13 cellular contexts compared by ENCODE assay signal in the genomic region with DNA sequence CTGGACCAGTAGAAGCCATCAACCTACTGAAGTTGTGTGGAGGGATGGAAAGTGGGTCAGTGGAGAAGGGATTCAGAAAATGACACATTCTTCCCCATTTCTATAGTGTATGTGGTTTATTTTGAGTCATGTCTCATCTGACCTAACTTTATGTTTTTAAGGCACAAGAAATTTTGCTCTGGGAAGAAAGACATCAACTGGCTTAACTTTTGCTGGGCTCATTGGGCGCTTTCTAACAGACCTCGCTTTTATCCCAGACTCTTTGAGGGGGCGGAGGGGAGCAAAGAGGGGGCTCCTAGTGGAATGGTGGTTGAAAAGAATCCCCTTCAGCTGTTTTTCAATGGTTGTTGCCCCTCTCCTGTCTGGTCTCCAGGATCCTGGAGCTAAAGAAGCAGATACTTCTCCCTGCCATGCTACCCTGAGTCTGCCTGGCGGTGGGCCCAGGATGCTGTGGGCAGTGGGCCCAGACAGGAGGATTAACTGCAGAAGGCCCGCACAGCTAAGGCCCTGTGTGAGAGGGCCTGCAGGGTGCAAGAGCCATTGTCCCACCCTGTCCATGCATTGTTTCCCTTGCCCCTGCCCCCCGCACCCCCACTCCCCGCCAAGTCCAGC. TPM values are rescaled to one million over a fixed set of nuclear protein-coding genes. Genes with fewer than 3 reads are reported as not detected.
A peak's percentile ranks its signal among the peaks of the same experiment; 100 is the strongest.
DNase-seq lines count a peak whose midpoint lies in the region; ATAC-seq, FAIRE-seq and TF ChIP-seq lines count a peak whose summit lies in the region.
"Had no signal": no experiment of that assay in that cellular context is flagged by ENCODE, and none has a peak within 500 bp of the region (broad histone marks: within the 10 kb centered on the region; RNA-seq: fewer than 3 reads in every experiment).

No MANE protein-coding gene starts in this region.

- TF ChIP-seq EP300 in GM12878 (IDR thresholded peaks at IDR 0.05; ENCODE audit: borderline replicate concordance in 1 of 2, control insufficient read depth in 1 of 2, low read depth in 2 of 2, low read length in 2 of 2): no peak

- CTCF ChIA-PET in GM12878 (lab: Yijun Ruan, JAX): interaction anchor here (0.6 to 0.7 kb wide), 3 partner anchors 11 to 400 kb away, joined by 3 to 5 read pairs (median 3); no protein-coding TSS in a partner anchor

- no peak for FAIRE-seq in GM12878 (lab: Jason Lieb, UNC)
- FAIRE-seq: D721Med had no signal

- no peak overlapping the region for H3K27ac ChIP-seq in GM12878 (ENCODE audit: control insufficient read depth, insufficient read depth)
- peak overlapping the region; percentile 36 for H3K27ac ChIP-seq in mesodermal cell (ENCODE audit: low read depth, low read length, severe bottlenecking)
- no peak overlapping the region for H3K27ac ChIP-seq in colonic mucosa
- H3K27ac ChIP-seq: upper lobe of right lung had no signal

- no TSS peak for BruUV-seq in GM12878 (replicated peaks; lab: Mats Ljungman, UMichigan)

- H4K20me1 ChIP-seq in GM12878 (ENCODE audit: control insufficient read depth, insufficient read depth): no peaks in the 10 kb centered on the region; the same call in 1 of the 2 replicates

- H3K4me3 ChIP-seq in AG10803 (ENCODE audit: low read length) (no peak overlapping the region), H7 (ENCODE audit: insufficient read depth, low read depth, low read length) (no peak overlapping the region), GM12878 (no peak overlapping the region), mesodermal cell (ENCODE audit: extremely low read depth, insufficient read depth, low read length, poor library complexity, severe bottlenecking) (no peak overlapping the region), colonic mucosa (no peak overlapping the region)
- H3K4me3 ChIP-seq: upper lobe of right lung had no signal

- POLR2A ChIA-PET in GM12878 (lab: Charles Lee): no interaction called here

- TF ChIP-seq POLR2A in GM12878 (IDR thresholded peaks at IDR 0.05; ENCODE audit: low read depth, low read length): no peak

- DNase-seq in AG10803 (ENCODE audit: low read depth) (peak; percentile 40), H7 (peak; percentile 31), GM12878 (ENCODE audit: low read depth, low spot score) (no peak), H4 (ENCODE audit: low spot score) (no peak), colonic mucosa (no peak)
- DNase-seq in stimulated activated naive CD4-positive, alpha-beta T cell treated with Interleukin-2 at 50 U/mL for 16 hours (lab: John Stamatoyannopoulos, UW): no peak
- DNase-seq: amniotic stem cell; NCI-H526; stimulated activated CD4-positive, alpha-beta T cell treated with anti-CD3 and anti-CD28 coated beads, Interleukin-1b, Interleukin-23, amount 100 ng/mL, for 48 hours; upper lobe of right lung had no signal

- H3K9ac ChIP-seq in GM12878 (ENCODE audit: control insufficient read depth, insufficient read depth, low read length) (no peak overlapping the region), colonic mucosa (ENCODE audit: low read depth in 2 of 2, low read length in 2 of 2) (no peak overlapping the region)

- 91% methylated on average over 5 of the region's 7 CpGs for WGBS in GM12878 (ENCODE audit: insufficient coverage, insufficient replicate concordance, low lambda C conversion rate, missing lambda C conversion rate)
- WGBS in mesodermal cell (ENCODE audit: insufficient coverage in 2 of 2), 2 experiments: 90 to 95% methylated on average over 3 of the region's 7 CpGs

- RAD21 ChIA-PET in GM12878 (lab: Charles Lee; ENCODE audit: unreplicated experiment): no interaction called here

- SMC1A ChIA-PET in GM12878 (lab: Charles Lee; ENCODE audit: uncharacterized antibody, unreplicated experiment): interaction anchor here (1.2 kb wide), 1 partner anchor 12 kb away, joined by 3 read pairs; no protein-coding TSS in a partner anchor

- no peak for TF ChIP-seq RAD21 in GM12878 (IDR thresholded peaks at IDR 0.05; ENCODE audit: insufficient read depth, low read depth, low read length)

- intact Hi-C loops in GM12878 (cut with micrococcal nuclease; ENCODE audit: unreplicated experiment) (no loop called here), colonic mucosa (cut with DNase I) (no loop called here)

- TF ChIP-seq CTCF in AG10803 (conservative IDR thresholded peaks at IDR 0.05; ENCODE audit: low read length) (no peak), GM12878 (IDR thresholded peaks at IDR 0.05 in 2 of 3, conservative IDR thresholded peaks at IDR 0.05 in 1 of 3; ENCODE audit: control insufficient read depth in 2 of 3, extremely low read depth in 1 of 3, insufficient read depth in 1 of 3, low read depth in 3 of 3, low read length in 3 of 3) (no peak), colonic mucosa (IDR thresholded peaks at IDR 0.05) (no peak)

- H3K9me3 ChIP-seq in GM12878 (replicated peaks; ENCODE audit: control insufficient read depth, insufficient read depth, low read length): no peaks in the 10 kb centered on the region
- no peaks in the 10 kb centered on the region for H3K9me3 ChIP-seq in mesodermal cell (ENCODE audit: control insufficient read depth, low read length)
- no peaks in the 10 kb centered on the region for H3K9me3 ChIP-seq in colonic mucosa
- H3K9me3 ChIP-seq: upper lobe of right lung had no signal

- H3K4me1 ChIP-seq in GM12878 (ENCODE audit: control insufficient read depth, insufficient read depth, low read length) (no peaks in the 10 kb centered on the region; the same call in 1 of the 2 replicates), mesodermal cell (ENCODE audit: control insufficient read depth, insufficient read depth, low read length, poor library complexity, severe bottlenecking) (peaks cover 22% of the 10 kb centered on the region), colonic mucosa (peaks cover 21% of the 10 kb centered on the region)

- H3K4me2 ChIP-seq in GM12878 (ENCODE audit: control insufficient read depth, insufficient read depth): no peak overlapping the region

- H3K36me3 ChIP-seq in H7 (replicated peaks; ENCODE audit: control insufficient read depth, insufficient read depth, low read length) (peaks cover 11% of the 10 kb centered on the region), GM12878 (ENCODE audit: control insufficient read depth in 2 of 2, insufficient read depth in 2 of 2, low read length in 1 of 2) (peaks cover 15 to 22% of the 10 kb centered on the region in 2 experiments), mesodermal cell (ENCODE audit: control insufficient read depth, insufficient read depth, low read length) (peaks cover 53% of the 10 kb centered on the region), colonic mucosa (peaks cover 16% of the 10 kb centered on the region)

- peak; percentile 7; the same call in 2 of the 3 replicates for ATAC-seq in GM12878
- ATAC-seq in HG03108 (IDR thresholded peaks at IDR 0.05; ENCODE audit: unreplicated experiment): no peak
- ATAC-seq: upper lobe of right lung had no signal

- in situ Hi-C loops in GM12878 (cut with MboI): no loop called here

- peaks cover 5% of the 10 kb centered on the region for H3K79me2 ChIP-seq in GM12878 (ENCODE audit: control insufficient read depth, insufficient read depth, low read length)

- H2AFZ ChIP-seq in GM12878 (ENCODE audit: control insufficient read depth, low read depth, low read length): no peak overlapping the region

- H3K27me3 ChIP-seq in H7 (ENCODE audit: control insufficient read depth, insufficient read depth, low read length): no peaks in the 10 kb centered on the region
- H3K27me3 ChIP-seq in GM12878 (replicated peaks in 1 of 2; ENCODE audit: control insufficient read depth in 2 of 2, insufficient read depth in 2 of 2, low read length in 1 of 2): no peaks in the 10 kb centered on the region
- no peaks in the 10 kb centered on the region for H3K27me3 ChIP-seq in colonic mucosa
- H3K27me3 ChIP-seq: upper lobe of right lung had no signal

RNA-seq across cellular contexts. Expression of gene CSRNP1, which starts 14.5 kb away (rescaled TPM):
- 13.4 and 16.5 TPM in 2 replicates for total RNA-seq in H7 (2014; rRNA removed; shearing (Covaris generic))
- total RNA-seq in GM12878 (2013; cell fraction: nucleolus; rRNA removed): 19.2 and 23.9 TPM in 2 replicates
- 14.2 TPM in 2 replicates for total RNA-seq in GM12878 (2014; rRNA removed)
- total RNA-seq in GM12878 (2014; rRNA removed; fragmentation: Illumina TruSeq; extraction: Trizol): 6.4 and 6.7 TPM in 2 replicates
- 12.0 and 12.1 TPM in 2 replicates for total RNA-seq in GM12878 (2021)
- 7.8 TPM for polyA plus RNA-seq in GM12878 (2011; ENCODE audit: low read depth)
- polyA plus RNA-seq in GM12878 (2011; rRNA removed): 5.9 and 11.1 TPM in 2 replicates
- 15.2 and 18.9 TPM in 2 replicates for polyA plus RNA-seq in GM12878 (2011; cell fraction: cytosol; rRNA removed)
- 18.3 and 26.2 TPM in 2 replicates for polyA plus RNA-seq in GM12878 (2011; cell fraction: nucleus; rRNA removed)
- 17.7 and 20.8 TPM in 2 replicates for polyA plus RNA-seq in GM12878 (2012)
- 3.0 and 7.3 TPM in 2 replicates for polyA plus RNA-seq in GM12878 (2014; fragmentation: Illumina TruSeq; extraction: Trizol)
- under 1 TPM; 0.32 to 0.77 TPM for polyA plus RNA-seq in GM12878 (2014; fragmentation: Nextera tagmentation; extraction: Ambion mirVana)
- 9.3 TPM in 2 replicates for polyA plus RNA-seq in GM12878 (2014; rRNA removed)
- polyA plus RNA-seq in GM12878 (2016; fragmentation: Nextera tagmentation; extraction: Ambion mirVana): 1 to 10 TPM; 4.9 to 7.0 TPM
- polyA minus RNA-seq in GM12878 (2011; rRNA and poly(A)+ RNA removed): 17.1 and 27.4 TPM in 2 replicates
- 6.5 and 11.8 TPM in 2 replicates for polyA minus RNA-seq in GM12878 (2011; cell fraction: cytosol; rRNA and poly(A)+ RNA removed)
- polyA minus RNA-seq in GM12878 (2011; cell fraction: nucleus; rRNA and poly(A)+ RNA removed): 16.4 and 17.9 TPM in 2 replicates
- polyA plus RNA-seq in mesodermal cell (2013, experiment 1 of 2): 43.3 TPM
- polyA plus RNA-seq in mesodermal cell (2013, experiment 2 of 2): 34.8 TPM
- total RNA-seq in H4 (2014; rRNA removed; shearing (Covaris generic)): 3.8 and 4.3 TPM in 2 replicates
- total RNA-seq in colonic mucosa: 10 to 100 TPM; 11.2 to 26.6 TPM

RNA-seq across cellular contexts. Expression of gene TTC21A, which starts 31.4 kb away (rescaled TPM):
- total RNA-seq in H7 (2014; rRNA removed; shearing (Covaris generic)): 0.90 and 2.7 TPM in 2 replicates
- total RNA-seq in GM12878 (2013; cell fraction: nucleolus; rRNA removed): 10.3 and 13.6 TPM in 2 replicates
- 0.93 and 2.2 TPM in 2 replicates for total RNA-seq in GM12878 (2014; rRNA removed)
- total RNA-seq in GM12878 (2014; rRNA removed; fragmentation: Illumina TruSeq; extraction: Trizol): 0.67 and 1.1 TPM in 2 replicates
- 2.6 and 2.7 TPM in 2 replicates for total RNA-seq in GM12878 (2021)
- 2.2 TPM for polyA plus RNA-seq in GM12878 (2011; ENCODE audit: low read depth)
- 1.1 and 1.2 TPM in 2 replicates for polyA plus RNA-seq in GM12878 (2011; rRNA removed)
- 0.69 and 1.0 TPM in 2 replicates for polyA plus RNA-seq in GM12878 (2011; cell fraction: cytosol; rRNA removed)
- polyA plus RNA-seq in GM12878 (2011; cell fraction: nucleus; rRNA removed): 7.0 and 7.7 TPM in 2 replicates
- 2.8 and 3.8 TPM in 2 replicates for polyA plus RNA-seq in GM12878 (2012)
- 1.6 and 2.1 TPM in 2 replicates for polyA plus RNA-seq in GM12878 (2014; fragmentation: Illumina TruSeq; extraction: Trizol)
- under 1 TPM; 0.62 to 0.68 TPM for polyA plus RNA-seq in GM12878 (2014; fragmentation: Nextera tagmentation; extraction: Ambion mirVana)
- 3.2 and 3.8 TPM in 2 replicates for polyA plus RNA-seq in GM12878 (2014; rRNA removed)
- 1 to 10 TPM; 1.0 to 1.2 TPM for polyA plus RNA-seq in GM12878 (2016; fragmentation: Nextera tagmentation; extraction: Ambion mirVana)
- 1.1 and 2.0 TPM in 2 replicates for polyA minus RNA-seq in GM12878 (2011; rRNA and poly(A)+ RNA removed)
- not detected in 2 replicates for polyA minus RNA-seq in GM12878 (2011; cell fraction: cytosol; rRNA and poly(A)+ RNA removed)
- 2.0 and 2.4 TPM in 2 replicates for polyA minus RNA-seq in GM12878 (2011; cell fraction: nucleus; rRNA and poly(A)+ RNA removed)
- 4.5 TPM for polyA plus RNA-seq in mesodermal cell (2013, experiment 1 of 2)
- polyA plus RNA-seq in mesodermal cell (2013, experiment 2 of 2): 3.6 TPM
- total RNA-seq in H4 (2014; rRNA removed; shearing (Covaris generic)): 0.25 and 0.35 TPM in 2 replicates
- total RNA-seq in colonic mucosa: 1 to 10 TPM; 2.8 to 6.1 TPM

RNA-seq across cellular contexts. Expression of gene GORASP1, which starts 31.5 kb away (rescaled TPM):
- 45.6 and 46.9 TPM in 2 replicates for total RNA-seq in H7 (2014; rRNA removed; shearing (Covaris generic))
- total RNA-seq in GM12878 (2013; cell fraction: nucleolus; rRNA removed): 58.3 and 75.7 TPM in 2 replicates
- total RNA-seq in GM12878 (2014; rRNA removed) (27.6 and 28.0 TPM in 2 replicates), GM12878 (2014; rRNA removed; fragmentation: Illumina TruSeq; extraction: Trizol) (16.7 and 16.8 TPM in 2 replicates), GM12878 (2021) (29.3 and 32.9 TPM in 2 replicates), colonic mucosa (100 to 1,000 TPM in 1 of 2 donors, 10 to 100 TPM in 1; 84.2 to 106 TPM)
- polyA plus RNA-seq in GM12878 (2011; ENCODE audit: low read depth): 21.6 TPM
- polyA plus RNA-seq in GM12878 (2011; rRNA removed) (20.6 and 28.8 TPM in 2 replicates), GM12878 (2014; fragmentation: Illumina TruSeq; extraction: Trizol) (23.2 and 25.1 TPM in 2 replicates), GM12878 (2014; fragmentation: Nextera tagmentation; extraction: Ambion mirVana) (1 to 10 TPM; 3.6 to 5.0 TPM), GM12878 (2014; rRNA removed) (32.7 and 35.1 TPM in 2 replicates), GM12878 (2016; fragmentation: Nextera tagmentation; extraction: Ambion mirVana) (10 to 100 TPM; 18.0 to 23.2 TPM)
- polyA plus RNA-seq in GM12878 (2011; cell fraction: cytosol; rRNA removed): 25.5 and 35.6 TPM in 2 replicates
- 131 and 134 TPM in 2 replicates for polyA plus RNA-seq in GM12878 (2011; cell fraction: nucleus; rRNA removed)
- polyA plus RNA-seq in GM12878 (2012): 19.5 and 23.4 TPM in 2 replicates
- polyA minus RNA-seq in GM12878 (2011; rRNA and poly(A)+ RNA removed): 17.7 and 29.2 TPM in 2 replicates
- 8.6 and 9.8 TPM in 2 replicates for polyA minus RNA-seq in GM12878 (2011; cell fraction: cytosol; rRNA and poly(A)+ RNA removed)
- 36.4 and 47.1 TPM in 2 replicates for polyA minus RNA-seq in GM12878 (2011; cell fraction: nucleus; rRNA and poly(A)+ RNA removed)
- 45.0 TPM for polyA plus RNA-seq in mesodermal cell (2013, experiment 1 of 2)
- polyA plus RNA-seq in mesodermal cell (2013, experiment 2 of 2): 38.8 TPM
- 12.3 and 24.4 TPM in 2 replicates for total RNA-seq in H4 (2014; rRNA removed; shearing (Covaris generic))

RNA-seq across cellular contexts. Expression of gene XIRP1, which starts 53.5 kb away (rescaled TPM):
- not detected in 2 replicates for total RNA-seq in H7 (2014; rRNA removed; shearing (Covaris generic))
- 0.12 TPM in 1 of 2 replicates, not detected in the other for total RNA-seq in GM12878 (2013; cell fraction: nucleolus; rRNA removed)
- total RNA-seq in GM12878 (2014; rRNA removed) (0.16 and 0.17 TPM in 2 replicates), GM12878 (2014; rRNA removed; fragmentation: Illumina TruSeq; extraction: Trizol) (0.18 and 0.23 TPM in 2 replicates), GM12878 (2021) (0.38 and 0.40 TPM in 2 replicates), colonic mucosa (not detected)
- polyA plus RNA-seq in GM12878 (2011; ENCODE audit: low read depth): 0.16 TPM
- polyA plus RNA-seq in GM12878 (2011; rRNA removed) (0.01 and 0.03 TPM in 2 replicates), GM12878 (2014; fragmentation: Illumina TruSeq; extraction: Trizol) (0.14 and 0.24 TPM in 2 replicates), GM12878 (2014; fragmentation: Nextera tagmentation; extraction: Ambion mirVana) (under 1 TPM in 1 of 2 experiments, not detected in 1; 0.05 TPM), GM12878 (2014; rRNA removed) (0.08 and 0.27 TPM in 2 replicates), GM12878 (2016; fragmentation: Nextera tagmentation; extraction: Ambion mirVana) (under 1 TPM; 0.04 to 0.05 TPM)
- polyA plus RNA-seq in GM12878 (2011; cell fraction: cytosol; rRNA removed): 0.03 and 0.08 TPM in 2 replicates
- 0.30 and 0.37 TPM in 2 replicates for polyA plus RNA-seq in GM12878 (2011; cell fraction: nucleus; rRNA removed)
- polyA plus RNA-seq in GM12878 (2012): 0.20 and 0.28 TPM in 2 replicates
- 0.07 and 0.21 TPM in 2 replicates for polyA minus RNA-seq in GM12878 (2011; rRNA and poly(A)+ RNA removed)
- polyA minus RNA-seq in GM12878 (2011; cell fraction: cytosol; rRNA and poly(A)+ RNA removed): not detected in 2 replicates
- polyA minus RNA-seq in GM12878 (2011; cell fraction: nucleus; rRNA and poly(A)+ RNA removed): 0.12 and 0.29 TPM in 2 replicates
- 3.6 TPM for polyA plus RNA-seq in mesodermal cell (2013, experiment 1 of 2)
- 3.4 TPM for polyA plus RNA-seq in mesodermal cell (2013, experiment 2 of 2)
- total RNA-seq in H4 (2014; rRNA removed; shearing (Covaris generic)): not detected in 2 replicates
- total RNA-seq: upper lobe of right lung had no signal

Comparison
In these comparisons a context has a peak if more than half of its experiments do, and no peak if none do; other contexts are left out.
1. DNase-seq: peak in AG10803 (single experiment) and H7 (single experiment); none in GM12878 (single experiment), H4 (single experiment), colonic mucosa (single experiment) and stimulated activated naive CD4-positive, alpha-beta T cell treated with Interleukin-2 at 50 U/mL for 16 hours (single experiment).